Comparison of ENCODE assay signal across 8 cellular contexts in the genomic region with DNA sequence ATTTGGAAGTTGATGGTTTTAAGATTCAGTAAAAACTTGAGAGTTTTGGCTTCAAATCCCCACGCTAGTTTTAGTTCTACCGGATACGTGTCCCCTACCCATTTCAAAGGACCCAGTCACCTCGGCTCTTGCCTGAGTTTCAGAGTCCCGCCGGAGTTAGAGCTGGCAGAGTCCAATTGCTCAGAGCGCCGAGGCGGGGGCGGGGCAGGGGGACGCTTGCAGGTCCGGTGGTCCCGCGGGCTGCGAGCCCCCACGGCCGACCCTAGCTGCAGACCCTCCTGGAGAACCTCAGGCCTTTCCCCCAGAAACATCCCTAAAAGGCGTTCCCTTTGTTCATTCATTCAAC. TPM values are rescaled to one million over a fixed set of nuclear protein-coding genes. Genes with fewer than 3 reads are reported as not detected.
DNase-seq lines count a peak whose midpoint lies in the region; ATAC-seq and TF ChIP-seq lines count a peak whose summit lies in the region.

No MANE protein-coding gene starts in this region.

- no peaks in the 10 kb centered on the region for H3K36me3 ChIP-seq in PC-3 (ENCODE audit: low read depth, low read length)

- ATAC-seq in GM18870 (IDR thresholded peaks at IDR 0.05; ENCODE audit: unreplicated experiment) (peak; percentile 26), HG03045 (IDR thresholded peaks at IDR 0.05; ENCODE audit: unreplicated experiment) (peak; percentile 29), PC-3 (peak; percentile 52), right cardiac atrium (peak; percentile 70 to 74), GM18858 (IDR thresholded peaks at IDR 0.05; ENCODE audit: unreplicated experiment) (no peak), GM19351 (IDR thresholded peaks at IDR 0.05; ENCODE audit: unreplicated experiment) (no peak)
- ATAC-seq in activated naive CD4-positive, alpha-beta T cell treated with anti-CD3 and anti-CD28 coated beads, Interleukin-2, amount 50 U/mL, for 72 hours: peak; percentile 56 to 62

- H3K4me3 ChIP-seq in PC-3 (ENCODE audit: low read length) (peak overlapping the region; percentile 87), right cardiac atrium (ENCODE audit: low read length) (peak overlapping the region; percentile 97), retinal pigment epithelial cell (ENCODE audit: low read length) (peak overlapping the region; percentile 86)

- H2AFZ ChIP-seq in PC-3 (ENCODE audit: low read length): peak overlapping the region; percentile 86

- no peaks in the 10 kb centered on the region for H4K20me1 ChIP-seq in PC-3 (ENCODE audit: low read length)

- peak overlapping the region; percentile 94 to 97 for H3K27ac Mint-ChIP-seq in activated naive CD4-positive, alpha-beta T cell treated with anti-CD3 and anti-CD28 coated beads, Interleukin-2, amount 50 U/mL, for 72 hours

- H3K9ac ChIP-seq in PC-3 (ENCODE audit: low read length): peak overlapping the region; percentile 87

- BruUV-seq in PC-3 (replicated peaks; lab: Mats Ljungman, UMichigan): no TSS peak

- H3K36me3 Mint-ChIP-seq in activated naive CD4-positive, alpha-beta T cell treated with anti-CD3 and anti-CD28 coated beads, Interleukin-2, amount 50 U/mL, for 72 hours: peaks cover 0 to 19% of the 10 kb centered on the region in 2 donors

- TF ChIP-seq CTCF in PC-3 (conservative IDR thresholded peaks at IDR 0.05; ENCODE audit: low read depth, low read length) (no peak), retinal pigment epithelial cell (conservative IDR thresholded peaks at IDR 0.05; ENCODE audit: low read depth, low read length) (no peak)

- H3K9me3 ChIP-seq in PC-3 (ENCODE audit: low read length) (no peaks in the 10 kb centered on the region), right cardiac atrium (ENCODE audit: control insufficient read depth, low read length) (no peaks in the 10 kb centered on the region)

- intact Hi-C loops in PC-3 (cut with micrococcal nuclease): loop anchor here (1.0 kb wide), 2 partner anchors 105 to 179 kb away; no protein-coding TSS in a partner anchor
- intact Hi-C loops in right cardiac atrium (cut with DNase I): loop anchor here in 1 of 4 donors (10.0 kb wide), 1 partner anchor 52 kb away; a partner anchor contains a TSS

- H3K27ac ChIP-seq in PC-3 (ENCODE audit: low read length) (peak overlapping the region; percentile 83), right cardiac atrium (ENCODE audit: low read length) (peak overlapping the region; percentile 99)

- POLR2A ChIA-PET in PC-3 (lab: Charles Lee; ENCODE audit: unreplicated experiment): interaction anchor here (0.7 kb wide), 2 partner anchors 138 to 180 kb away, joined by 3 to 4 read pairs; a partner anchor contains a TSS

- H3K4me1 ChIP-seq in PC-3 (ENCODE audit: insufficient read depth, low read length): peaks cover 27% of the 10 kb centered on the region
- H3K4me1 ChIP-seq in right cardiac atrium (ENCODE audit: control insufficient read depth, insufficient read depth, low read length): peaks cover 1% of the 10 kb centered on the region

- H3K79me2 ChIP-seq in PC-3 (ENCODE audit: low read length): peaks cover 40% of the 10 kb centered on the region

- CTCF ChIA-PET in PC-3 (lab: Charles Lee): no interaction called here

- no peaks in the 10 kb centered on the region for H3K27me3 ChIP-seq in PC-3 (ENCODE audit: low read length)
- no peaks in the 10 kb centered on the region for H3K27me3 ChIP-seq in right cardiac atrium (ENCODE audit: control insufficient read depth, insufficient read depth)

- peaks cover 4% of the 10 kb centered on the region for H3F3A ChIP-seq in PC-3 (ENCODE audit: low read length, unreplicated experiment)

- DNase-seq in PC-3: no peak
- DNase-seq in activated naive CD4-positive, alpha-beta T cell treated with anti-CD3 and anti-CD28 coated beads, Interleukin-2, amount 50 U/mL, for 72 hours (ENCODE audit: low spot score in 2 of 2): peak; percentile 48 to 58
- peak; percentile 61 to 80 (median 78) for DNase-seq in right cardiac atrium
- DNase-seq in retinal pigment epithelial cell (ENCODE audit: low read depth): peak; percentile 14

- peak overlapping the region; percentile 90 for H3K4me2 ChIP-seq in PC-3 (ENCODE audit: low read length)

- no peaks in the 10 kb centered on the region for H3K9me2 ChIP-seq in PC-3 (replicated peaks; ENCODE audit: low read length)

- WGBS in right cardiac atrium: under 1% methylated on average over 18 of the region's 18 CpGs

- H3K9me3 Mint-ChIP-seq in activated naive CD4-positive, alpha-beta T cell treated with anti-CD3 and anti-CD28 coated beads, Interleukin-2, amount 50 U/mL, for 72 hours: no peaks in the 10 kb centered on the region

RNA-seq across cellular contexts. Expression of a gene that starts 0.8 kb away (rescaled TPM):
- total RNA-seq in PC-3 (2014; rRNA removed) (39.5 and 47.8 TPM in 2 replicates), right cardiac atrium (10 to 100 TPM; 46.3 to 54.3 (median 48.8) TPM)
- total RNA-seq in activated naive CD4-positive, alpha-beta T cell treated with anti-CD3 and anti-CD28 coated beads, Interleukin-2, amount 50 U/mL, for 72 hours: 10 to 100 TPM; 25.0 to 42.4 TPM
- polyA plus RNA-seq in right cardiac atrium: 40.0 TPM

RNA-seq across cellular contexts. Expression of a gene that starts 56.3 kb away (rescaled TPM):
- 11.5 and 14.6 TPM in 2 replicates for total RNA-seq in PC-3 (2014; rRNA removed)
- total RNA-seq in activated naive CD4-positive, alpha-beta T cell treated with anti-CD3 and anti-CD28 coated beads, Interleukin-2, amount 50 U/mL, for 72 hours: 10 to 100 TPM; 21.7 to 22.8 TPM
- total RNA-seq in right cardiac atrium: 10 to 100 TPM; 23.3 to 27.2 (median 26.5) TPM
- polyA plus RNA-seq in right cardiac atrium: 9.6 TPM

Comparison
In these comparisons a context has a peak if more than half of its experiments do, and no peak if none do; other contexts are left out.
1. ATAC-seq: peak in GM18870 (single experiment), HG03045 (single experiment), PC-3 (single experiment), activated naive CD4-positive, alpha-beta T cell treated with anti-CD3 and anti-CD28 coated beads, Interleukin-2, amount 50 U/mL, for 72 hours (2 of 2) and right cardiac atrium (2 of 2); none in GM18858 (single experiment) and GM19351 (single experiment).
2. Peak in every context shown above with its lines, with median percentiles within 50 percentile points of each other: H3K4me3 ChIP-seq.